ENCODE assay signal across 1 cellular context in genomic region chr10:96229568-96230030, GRCh38.
A peak's percentile ranks its signal among the peaks of the same experiment; 100 is the strongest.
TF ChIP-seq lines count a peak whose summit lies in the region.

No MANE protein-coding gene starts in this region.

TF ChIP-seq in HepG2, 621 proteins besides CTCF, POLR2A, EP300 and RAD21 (continued from another document and continues in another):
- 0 out of 2 replicates have a peak, but pooled peaks have one; percentile 16 for TF ChIP-seq PAXIP1 (CRISPR knock-in tag; conservative IDR thresholded peaks at IDR 0.05)
- TF ChIP-seq ZNF710 (CRISPR knock-in tag; IDR thresholded peaks at IDR 0.05; ENCODE audit: borderline replicate concordance): no peak
- no peak for TF ChIP-seq CREBL2 (CRISPR knock-in tag; IDR thresholded peaks at IDR 0.05; ENCODE audit: borderline replicate concordance)
- peak; percentile 54; the same call in 1 of the 2 replicates for TF ChIP-seq CCDC6 (CRISPR knock-in tag; IDR thresholded peaks at IDR 0.05)
- TF ChIP-seq ZNF318 (CRISPR knock-in tag; IDR thresholded peaks at IDR 0.05): no peak
- no peak for TF ChIP-seq FOXP1 (IDR thresholded peaks at IDR 0.05)
- 0 out of 2 replicates have a peak, but pooled peaks have one; percentile 17 for TF ChIP-seq FOXP1 (CRISPR knock-in tag; IDR thresholded peaks at IDR 0.05)
- no peak for TF ChIP-seq AGO1 (IDR thresholded peaks at IDR 0.05; ENCODE audit: low read depth, low read length, poor library complexity, severe bottlenecking)
- TF ChIP-seq YEATS4 (CRISPR knock-in tag; IDR thresholded peaks at IDR 0.05; ENCODE audit: borderline replicate concordance): no peak
- no peak for TF ChIP-seq ZSCAN5A (CRISPR knock-in tag; IDR thresholded peaks at IDR 0.05; ENCODE audit: borderline replicate concordance)
- TF ChIP-seq ZNF441 (CRISPR knock-in tag; IDR thresholded peaks at IDR 0.05; ENCODE audit: borderline replicate concordance): no peak
- TF ChIP-seq ZC3H4 (CRISPR knock-in tag; IDR thresholded peaks at IDR 0.05; ENCODE audit: borderline replicate concordance): no peak
- TF ChIP-seq MED13 (CRISPR knock-in tag; IDR thresholded peaks at IDR 0.05): no peak
- no peak for TF ChIP-seq LBX2 (CRISPR knock-in tag; IDR thresholded peaks at IDR 0.05; ENCODE audit: borderline replicate concordance)
- no peak for TF ChIP-seq ATF7 (IDR thresholded peaks at IDR 0.05)
- no peak for TF ChIP-seq ATF7 (CRISPR knock-in tag; IDR thresholded peaks at IDR 0.05)
- TF ChIP-seq NR3C1 (CRISPR knock-in tag; IDR thresholded peaks at IDR 0.05): no peak
- no peak for TF ChIP-seq ZFP36L1 (CRISPR knock-in tag; IDR thresholded peaks at IDR 0.05)
- TF ChIP-seq ZNF83 (CRISPR knock-in tag; IDR thresholded peaks at IDR 0.05; ENCODE audit: borderline replicate concordance): no peak
- TF ChIP-seq MYC (CRISPR knock-in tag; IDR thresholded peaks at IDR 0.05; ENCODE audit: borderline replicate concordance): 0 out of 2 replicates have a peak, but pooled peaks have one; percentile 18
- TF ChIP-seq ZNF501 (CRISPR knock-in tag; IDR thresholded peaks at IDR 0.05): peak; percentile 20; the same call in 1 of the 2 replicates
- TF ChIP-seq WIZ (CRISPR knock-in tag; IDR thresholded peaks at IDR 0.05): no peak
- TF ChIP-seq TCF12 (IDR thresholded peaks at IDR 0.05): no peak
- no peak for TF ChIP-seq TCF12 (CRISPR knock-in tag; IDR thresholded peaks at IDR 0.05)
- no peak for TF ChIP-seq MXD4 (CRISPR knock-in tag; IDR thresholded peaks at IDR 0.05)
- no peak for TF ChIP-seq ATAD3A (CRISPR knock-in tag; IDR thresholded peaks at IDR 0.05)
- no peak for TF ChIP-seq PREB (CRISPR knock-in tag; IDR thresholded peaks at IDR 0.05)
- TF ChIP-seq ZNF639 (CRISPR knock-in tag; conservative IDR thresholded peaks at IDR 0.05): no peak
- TF ChIP-seq GMEB1 (CRISPR knock-in tag; IDR thresholded peaks at IDR 0.05; ENCODE audit: borderline replicate concordance): no peak
- no peak for TF ChIP-seq EED (CRISPR knock-in tag; IDR thresholded peaks at IDR 0.05)
- TF ChIP-seq NFKB2 (CRISPR knock-in tag; IDR thresholded peaks at IDR 0.05; ENCODE audit: borderline replicate concordance): no peak
- TF ChIP-seq SIX4 (CRISPR knock-in tag; IDR thresholded peaks at IDR 0.05): no peak
- TF ChIP-seq TP53 (CRISPR knock-in tag; conservative IDR thresholded peaks at IDR 0.05): no peak
- no peak for TF ChIP-seq ZNF616 (CRISPR knock-in tag; IDR thresholded peaks at IDR 0.05; ENCODE audit: low read depth)
- no peak for TF ChIP-seq ZNF878 (CRISPR knock-in tag; IDR thresholded peaks at IDR 0.05)
- no peak for TF ChIP-seq ZKSCAN8 (CRISPR knock-in tag; IDR thresholded peaks at IDR 0.05; ENCODE audit: borderline replicate concordance)
- TF ChIP-seq ZNF674 (CRISPR knock-in tag; IDR thresholded peaks at IDR 0.05; ENCODE audit: low read depth): no peak
- no peak for TF ChIP-seq ZNF605 (CRISPR knock-in tag; IDR thresholded peaks at IDR 0.05)
- TF ChIP-seq HBP1 (CRISPR knock-in tag; IDR thresholded peaks at IDR 0.05; ENCODE audit: low read depth): no peak
- no peak for TF ChIP-seq ZSCAN9 (CRISPR knock-in tag; IDR thresholded peaks at IDR 0.05; ENCODE audit: borderline replicate concordance)
- no peak for TF ChIP-seq ZNF367 (CRISPR knock-in tag; IDR thresholded peaks at IDR 0.05; ENCODE audit: borderline replicate concordance)
- TF ChIP-seq KMT2B (CRISPR knock-in tag; IDR thresholded peaks at IDR 0.05): no peak
- no peak for TF ChIP-seq ZNF12 (CRISPR knock-in tag; IDR thresholded peaks at IDR 0.05)
